ENCODE assay signal across 40 cellular contexts in genomic region chr13:19575230-19575629, GRCh38. TPM values are rescaled to one million over a fixed set of nuclear protein-coding genes. Genes with fewer than 3 reads are reported as not detected.
"Had no signal": no experiment of that assay in that cellular context is flagged by ENCODE, and none has a peak within 500 bp of the region (broad histone marks: within the 10 kb centered on the region; RNA-seq: fewer than 3 reads in every experiment).

No MANE protein-coding gene starts in this region.

- H3K4me1 Mint-ChIP-seq: activated B cell treated with CpG ODN at 0.5 μM for 24 hours; activated CD4-positive, alpha-beta T cell treated with anti-CD3 and anti-CD28 coated beads, Interleukin-2, amount 10 ng/mL, durations not matched to agents 24 days and 14 days; activated naive CD8-positive, alpha-beta T cell treated with anti-CD3 and anti-CD28 coated beads for 36 hours; activated T-helper 17 cell treated with anti-CD3 and anti-CD28 coated beads, Interleukin-2, amount 50 U/mL, for 72 hours had no signal

- H3K27ac Mint-ChIP-seq: activated B cell treated with CpG ODN at 0.5 μM for 24 hours; activated CD4-positive, alpha-beta memory T cell treated with anti-CD3 and anti-CD28 coated beads for 36 hours; activated CD4-positive, alpha-beta T cell treated with anti-CD3 and anti-CD28 coated beads, Interleukin-2, amount 10 ng/mL, durations not matched to agents 24 days and 14 days; activated CD8-positive, alpha-beta T cell treated with anti-CD3 and anti-CD28 coated beads for 36 hours; activated naive CD4-positive, alpha-beta T cell treated with anti-CD3 and anti-CD28 coated beads for 36 hours; activated naive CD4-positive, alpha-beta T cell treated with anti-CD3 and anti-CD28 coated beads, Interleukin-2, amount 50 U/mL, for 72 hours; activated naive CD8-positive, alpha-beta T cell treated with anti-CD3 and anti-CD28 coated beads for 36 hours; activated T-cell treated with anti-CD3 and anti-CD28 coated beads, Interleukin-2, amount 50 U/mL, for 72 hours; activated T-helper 1 cell treated with anti-CD3 and anti-CD28 coated beads, Interleukin-12 subunit alpha, Interleukin-12 subunit beta, Interleukin-2, Interleukin-4 antibody, amounts not matched to agents 30 ng/mL and 10 ng/mL and 1 ng/mL, durations not matched to agents 14 hours and 24 hours and 36 hours; activated T-helper 17 cell treated with anti-CD3 and anti-CD28 coated beads, Interleukin-2, amount 50 U/mL, for 72 hours; T-helper 1 cell treated with Interleukin-12 subunit alpha and Interleukin-12 subunit beta and Interleukin-4 antibody, amounts not matched to agents 30 μg/mL and 1 μg/mL, for 36 hours; T-helper 2 cell treated with Interferon-gamma antibody and Interleukin-4, amounts not matched to agents 5 μg/mL and 100 μg/mL, for 36 hours had no signal

- H3K27ac ChIP-seq: adrenal gland, body of pancreas, brain microvascular endothelial cell, breast epithelium, VCaP had no signal

- H3K27me3 Mint-ChIP-seq: activated T-helper 17 cell treated with anti-CD3 and anti-CD28 coated beads, Interleukin-2, amount 50 U/mL, for 72 hours had no signal

- FAIRE-seq: astrocyte, TTC549 had no signal

- H3K9me3 Mint-ChIP-seq: activated naive CD4-positive, alpha-beta T cell treated with anti-CD3 and anti-CD28 coated beads for 36 hours; activated naive CD4-positive, alpha-beta T cell treated with anti-CD3 and anti-CD28 coated beads, Interleukin-2, amount 50 U/mL, for 72 hours; activated T-cell treated with anti-CD3 and anti-CD28 coated beads, Interleukin-2, amount 50 U/mL, for 4 hours; activated T-cell treated with anti-CD3 and anti-CD28 coated beads, Interleukin-2, amount 50 U/mL, for 72 hours; activated T-helper 1 cell treated with anti-CD3 and anti-CD28 coated beads, Interleukin-12 subunit alpha, Interleukin-12 subunit beta, Interleukin-2, Interleukin-4 antibody, amounts not matched to agents 30 ng/mL and 10 ng/mL and 1 ng/mL, durations not matched to agents 14 hours and 24 hours and 36 hours; activated T-helper 17 cell treated with anti-CD3 and anti-CD28 coated beads, Interleukin-2, amount 50 U/mL, for 72 hours; T-helper 1 cell treated with Interleukin-12 subunit alpha and Interleukin-12 subunit beta and Interleukin-4 antibody, amounts not matched to agents 30 μg/mL and 1 μg/mL, for 36 hours; T-helper 2 cell treated with Interferon-gamma antibody and Interleukin-4, amounts not matched to agents 5 μg/mL and 100 μg/mL, for 36 hours had no signal

- H3K36me3 ChIP-seq: adrenal gland, brain microvascular endothelial cell, breast epithelium had no signal

- DNase-seq: activated B cell treated with CpG ODN at 0.5 μM for 24 hours; activated CD4-positive, alpha-beta memory T cell treated with anti-CD3 and anti-CD28 coated beads for 36 hours; activated CD4-positive, alpha-beta T cell treated with anti-CD3 and anti-CD28 coated beads for 4 hours; activated CD4-positive, alpha-beta T cell treated with anti-CD3 and anti-CD28 coated beads, Interleukin-2, amount 10 ng/mL, durations not matched to agents 24 days and 14 days; activated CD4-positive, alpha-beta T cell treated with anti-CD3 and anti-CD28 coated beads, Interleukin-2, amount 50 U/mL, for 1 hour; activated CD4-positive, alpha-beta T cell treated with anti-CD3 and anti-CD28 coated beads, Interleukin-2, amount 50 U/mL, for 4 hours; activated CD4-positive, CD25-positive, alpha-beta regulatory T cell treated with anti-CD3 and anti-CD28 coated beads, Interleukin-2, amount 50 U/mL, for 72 hours; activated CD8-positive, alpha-beta memory T cell treated with anti-CD3 and anti-CD28 coated beads, Interleukin-2, amount 50 U/mL, for 4 hours; activated CD8-positive, alpha-beta T cell treated with anti-CD3 and anti-CD28 coated beads for 36 hours; activated effector memory CD4-positive, alpha-beta T cell treated with anti-CD3 and anti-CD28 coated beads, Interleukin-2, amount 50 U/mL, for 16 hours; activated gamma-delta T cell treated with Interleukin-2 at 50 U/mL for 16 hours; activated naive CD4-positive, alpha-beta T cell; activated naive CD4-positive, alpha-beta T cell treated with anti-CD3 and anti-CD28 coated beads for 36 hours; activated naive CD4-positive, alpha-beta T cell treated with anti-CD3 and anti-CD28 coated beads, Interleukin-2, amount 50 U/mL, for 16 hours; activated naive CD8-positive, alpha-beta T cell treated with anti-CD3 and anti-CD28 coated beads for 36 hours; activated T-cell treated with anti-CD3 and anti-CD28 coated beads for 4 hours; activated T-cell treated with anti-CD3 and anti-CD28 coated beads, Interleukin-2, amount 50 U/mL, for 1 hour; activated T-cell treated with anti-CD3 and anti-CD28 coated beads, Interleukin-2, amount 50 U/mL, for 4 hours; activated T-cell treated with anti-CD3 and anti-CD28 coated beads, Interleukin-2, amount 50 U/mL, for 72 hours; adrenal gland; amniotic stem cell; aorta; body of pancreas; brain microvascular endothelial cell; central memory CD4-positive, alpha-beta T cell; T-helper 1 cell; T-helper 2 cell; T-helper 9 cell had no signal

- H3K4me3 Mint-ChIP-seq: activated B cell treated with CpG ODN at 0.5 μM for 24 hours; activated CD4-positive, alpha-beta memory T cell treated with anti-CD3 and anti-CD28 coated beads for 36 hours; activated CD4-positive, alpha-beta T cell treated with anti-CD3 and anti-CD28 coated beads, Interleukin-2, amount 10 ng/mL, durations not matched to agents 24 days and 14 days; activated CD8-positive, alpha-beta T cell treated with anti-CD3 and anti-CD28 coated beads for 36 hours; activated naive CD4-positive, alpha-beta T cell treated with anti-CD3 and anti-CD28 coated beads for 36 hours; activated naive CD8-positive, alpha-beta T cell treated with anti-CD3 and anti-CD28 coated beads for 36 hours; activated T-cell treated with anti-CD3 and anti-CD28 coated beads, Interleukin-2, amount 50 U/mL, for 4 hours; activated T-cell treated with anti-CD3 and anti-CD28 coated beads, Interleukin-2, amount 50 U/mL, for 72 hours; activated T-helper 1 cell treated with anti-CD3 and anti-CD28 coated beads, Interleukin-12 subunit alpha, Interleukin-12 subunit beta, Interleukin-2, Interleukin-4 antibody, amounts not matched to agents 30 ng/mL and 10 ng/mL and 1 ng/mL, durations not matched to agents 14 hours and 24 hours and 36 hours; activated T-helper 17 cell treated with anti-CD3 and anti-CD28 coated beads, Interleukin-2, amount 50 U/mL, for 72 hours; T-helper 1 cell treated with Interleukin-12 subunit alpha and Interleukin-12 subunit beta and Interleukin-4 antibody, amounts not matched to agents 30 μg/mL and 1 μg/mL, for 36 hours; T-helper 2 cell treated with Interferon-gamma antibody and Interleukin-4, amounts not matched to agents 5 μg/mL and 100 μg/mL, for 36 hours had no signal

- H3K9me3 ChIP-seq: adrenal gland, body of pancreas, breast epithelium had no signal

- H3K27me3 ChIP-seq: adrenal gland, body of pancreas, brain microvascular endothelial cell, breast epithelium had no signal

- H3K36me3 Mint-ChIP-seq: activated CD4-positive, alpha-beta memory T cell treated with anti-CD3 and anti-CD28 coated beads for 36 hours had no signal

- H3K4me1 ChIP-seq: adrenal gland, body of pancreas, breast epithelium had no signal

- H3K4me3 ChIP-seq: adrenal gland, body of pancreas, breast epithelium had no signal

- ATAC-seq: activated CD8-positive, alpha-beta T cell treated with anti-CD3 and anti-CD28 coated beads for 36 hours; activated naive CD4-positive, alpha-beta T cell treated with anti-CD3 and anti-CD28 coated beads, Interleukin-2, amount 50 U/mL, for 72 hours; activated T-cell treated with anti-CD3 and anti-CD28 coated beads, Interleukin-2, amount 50 U/mL, for 4 hours; activated T-cell treated with anti-CD3 and anti-CD28 coated beads, Interleukin-2, amount 50 U/mL, for 72 hours; activated T-helper 17 cell treated with anti-CD3 and anti-CD28 coated beads, Interleukin-2, amount 50 U/mL, for 72 hours; body of pancreas had no signal

RNA-seq across cellular contexts. Expression of gene TPTE2, which starts 13.9 kb away (rescaled TPM):
- total RNA-seq: activated B cell treated with CpG ODN at 0.5 μM for 24 hours; activated CD4-positive, alpha-beta T cell treated with anti-CD3 and anti-CD28 coated beads, Interleukin-2, amount 10 ng/mL, durations not matched to agents 24 days and 14 days; activated CD8-positive, alpha-beta memory T cell treated with anti-CD3 and anti-CD28 coated beads for 36 hours; activated naive CD4-positive, alpha-beta T cell treated with anti-CD3 and anti-CD28 coated beads for 36 hours; activated naive CD8-positive, alpha-beta T cell treated with anti-CD3 and anti-CD28 coated beads for 36 hours; activated T-cell treated with anti-CD3 and anti-CD28 coated beads, Interleukin-2, amount 50 U/mL, for 4 hours; activated T-helper 1 cell treated with anti-CD3 and anti-CD28 coated beads, Interleukin-12 subunit alpha, Interleukin-12 subunit beta, Interleukin-2, Interleukin-4 antibody, amounts not matched to agents 30 ng/mL and 10 ng/mL and 1 ng/mL, durations not matched to agents 14 hours and 24 hours and 36 hours; astrocyte; body of pancreas; cardiac septum; cerebellum had no signal
